ENCODE assay signal across 17 cellular contexts in the genomic region with DNA sequence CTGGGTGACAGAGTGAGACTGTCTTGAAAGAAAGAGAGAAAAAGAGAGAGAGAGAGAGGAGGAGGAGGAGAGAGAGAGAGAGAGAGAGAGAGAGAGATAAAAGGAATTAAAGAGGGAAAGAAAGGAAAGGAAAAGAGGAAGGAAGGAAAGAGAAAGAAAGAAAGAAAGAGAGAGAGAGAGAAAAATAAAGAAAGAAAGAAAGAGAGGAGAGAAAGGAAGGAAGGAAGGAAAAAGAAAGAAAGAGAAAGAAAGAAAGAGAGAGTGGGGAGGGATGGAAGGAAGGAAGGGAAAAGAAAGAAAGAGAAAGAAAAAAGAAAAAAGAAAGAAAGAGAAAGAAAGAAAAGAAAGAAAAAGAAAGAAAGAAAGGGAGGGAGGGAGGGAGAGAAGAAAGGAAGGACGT. TPM values are rescaled to one million over a fixed set of nuclear protein-coding genes. Genes with fewer than 3 reads are reported as not detected.
A peak's percentile ranks its signal among the peaks of the same experiment; 100 is the strongest.
DNase-seq lines count a peak whose midpoint lies in the region; ATAC-seq and TF ChIP-seq lines count a peak whose summit lies in the region.
"Had no signal": no experiment of that assay in that cellular context is flagged by ENCODE, and none has a peak within 500 bp of the region (broad histone marks: within the 10 kb centered on the region; RNA-seq: fewer than 3 reads in every experiment).

No MANE protein-coding gene starts in this region.

- no peaks in the 10 kb centered on the region for H3K9me3 Mint-ChIP-seq in activated CD4-positive, alpha-beta T cell treated with anti-CD3 and anti-CD28 coated beads, Interleukin-2, amount 10 ng/mL, durations not matched to agents 24 days and 14 days
- no peaks in the 10 kb centered on the region for H3K9me3 Mint-ChIP-seq in Calu3 (ENCODE audit: low read depth, unreplicated experiment)
- no peaks in the 10 kb centered on the region for H3K9me3 Mint-ChIP-seq in activated T-helper 2 cell treated with anti-CD3 and anti-CD28 coated beads, Interferon-gamma antibody, Interleukin-2, Interleukin-4, amounts not matched to agents 10 μg/mL and 5 μg/mL and 100 μg/mL, durations not matched to agents 14 hours and 24 hours and 36 hours
- H3K9me3 Mint-ChIP-seq in natural killer cell treated with Interleukin-12 subunit alpha and Interleukin-12 subunit beta and Interleukin-15 and Interleukin-18, amount 100 ng/mL, for 72 hours, result no peaks in the 10 kb centered on the region
- H3K9me3 Mint-ChIP-seq: CD8-positive, alpha-beta memory T cell; GM23338 had no signal

- peaks cover 52% of the 10 kb centered on the region for H3K27me3 Mint-ChIP-seq in activated CD4-positive, alpha-beta T cell treated with anti-CD3 and anti-CD28 coated beads, Interleukin-2, amount 10 ng/mL, durations not matched to agents 24 days and 14 days
- no peaks in the 10 kb centered on the region for H3K27me3 Mint-ChIP-seq in Calu3 (ENCODE audit: unreplicated experiment)
- H3K27me3 Mint-ChIP-seq in activated T-helper 2 cell treated with anti-CD3 and anti-CD28 coated beads, Interferon-gamma antibody, Interleukin-2, Interleukin-4, amounts not matched to agents 10 μg/mL and 5 μg/mL and 100 μg/mL, durations not matched to agents 14 hours and 24 hours and 36 hours (ENCODE audit: low read depth), result peaks cover 38% of the 10 kb centered on the region
- H3K27me3 Mint-ChIP-seq in natural killer cell treated with Interleukin-12 subunit alpha and Interleukin-12 subunit beta and Interleukin-15 and Interleukin-18, amount 100 ng/mL, for 72 hours, result peaks cover 17 to 26% of the 10 kb centered on the region in 2 donors

- intact Hi-C loops in activated CD4-positive, alpha-beta T cell treated with anti-CD3 and anti-CD28 coated beads, Interleukin-2, amount 10 ng/mL, durations not matched to agents 24 days and 14 days (cut with micrococcal nuclease), result no loop called here
- intact Hi-C loops in Calu3 (cut with micrococcal nuclease; ENCODE audit: unreplicated experiment), result no loop called here
- intact Hi-C loops in activated T-helper 2 cell treated with anti-CD3 and anti-CD28 coated beads, Interferon-gamma antibody, Interleukin-2, Interleukin-4, amounts not matched to agents 10 μg/mL and 5 μg/mL and 100 μg/mL, durations not matched to agents 14 hours and 24 hours and 36 hours (cut with micrococcal nuclease), result loop anchor here (5.0 kb wide), 1 partner anchor 86 kb away; no protein-coding TSS in a partner anchor

- DNase-seq in activated CD4-positive, alpha-beta T cell treated with anti-CD3 and anti-CD28 coated beads, Interleukin-2, amount 10 ng/mL, durations not matched to agents 24 days and 14 days, result no peak
- no peak for DNase-seq in activated CD4-positive, alpha-beta T cell treated with anti-CD3 and anti-CD28 coated beads, Interleukin-2, amount 50 U/mL, for 48 hours
- DNase-seq in Calu3, result no peak
- DNase-seq in activated T-helper 2 cell treated with anti-CD3 and anti-CD28 coated beads, Interferon-gamma antibody, Interleukin-2, Interleukin-4, amounts not matched to agents 10 μg/mL and 5 μg/mL and 100 μg/mL, durations not matched to agents 14 hours and 24 hours and 36 hours (ENCODE audit: low spot score), result no peak
- no peak for DNase-seq in natural killer cell treated with Interleukin-12 subunit alpha and Interleukin-12 subunit beta and Interleukin-15 and Interleukin-18, amount 100 ng/mL, for 72 hours (ENCODE audit: low spot score)
- DNase-seq in SW480 (ENCODE audit: low spot score), result no peak
- no peak for DNase-seq in SKM-1 treated with dmso at 0.1 percent for 144 hours (lab: John Stamatoyannopoulos, UW; ENCODE audit: unreplicated experiment)
- DNase-seq: NCI-H1417, NCI-H1930, NCI-H446 treated with DMSO at 0.1 percent for 48 hours, PC-3 had no signal

- peaks cover 10% of the 10 kb centered on the region for H3K4me1 Mint-ChIP-seq in activated CD4-positive, alpha-beta T cell treated with anti-CD3 and anti-CD28 coated beads, Interleukin-2, amount 10 ng/mL, durations not matched to agents 24 days and 14 days
- peaks cover 30% of the 10 kb centered on the region for H3K4me1 Mint-ChIP-seq in Calu3 (ENCODE audit: low read depth, unreplicated experiment)
- peaks cover 16% of the 10 kb centered on the region for H3K4me1 Mint-ChIP-seq in activated T-helper 2 cell treated with anti-CD3 and anti-CD28 coated beads, Interferon-gamma antibody, Interleukin-2, Interleukin-4, amounts not matched to agents 10 μg/mL and 5 μg/mL and 100 μg/mL, durations not matched to agents 14 hours and 24 hours and 36 hours (ENCODE audit: low read depth)
- peaks cover 5 to 13% of the 10 kb centered on the region in 2 donors for H3K4me1 Mint-ChIP-seq in natural killer cell treated with Interleukin-12 subunit alpha and Interleukin-12 subunit beta and Interleukin-15 and Interleukin-18, amount 100 ng/mL, for 72 hours (ENCODE audit: low read depth in 2 of 2)

- CTCF ChIA-PET in Calu3 (lab: Charles Lee), result no interaction called here

- no peak overlapping the region for H3K27ac Mint-ChIP-seq in activated CD4-positive, alpha-beta T cell treated with anti-CD3 and anti-CD28 coated beads, Interleukin-2, amount 10 ng/mL, durations not matched to agents 24 days and 14 days
- H3K27ac Mint-ChIP-seq in Calu3 (ENCODE audit: unreplicated experiment), result peak overlapping the region; percentile 9
- no peak overlapping the region for H3K27ac Mint-ChIP-seq in activated T-helper 2 cell treated with anti-CD3 and anti-CD28 coated beads, Interferon-gamma antibody, Interleukin-2, Interleukin-4, amounts not matched to agents 10 μg/mL and 5 μg/mL and 100 μg/mL, durations not matched to agents 14 hours and 24 hours and 36 hours
- no peak overlapping the region for H3K27ac Mint-ChIP-seq in natural killer cell treated with Interleukin-12 subunit alpha and Interleukin-12 subunit beta and Interleukin-15 and Interleukin-18, amount 100 ng/mL, for 72 hours
- H3K27ac Mint-ChIP-seq: GM23338 had no signal

- peak overlapping the region; percentile 68 for H3K4me3 Mint-ChIP-seq in activated CD4-positive, alpha-beta T cell treated with anti-CD3 and anti-CD28 coated beads, Interleukin-2, amount 10 ng/mL, durations not matched to agents 24 days and 14 days
- H3K4me3 Mint-ChIP-seq in Calu3 (ENCODE audit: low read depth, unreplicated experiment), result no peak overlapping the region
- peak overlapping the region; percentile 61 for H3K4me3 Mint-ChIP-seq in activated T-helper 2 cell treated with anti-CD3 and anti-CD28 coated beads, Interferon-gamma antibody, Interleukin-2, Interleukin-4, amounts not matched to agents 10 μg/mL and 5 μg/mL and 100 μg/mL, durations not matched to agents 14 hours and 24 hours and 36 hours (ENCODE audit: low read depth)
- H3K4me3 Mint-ChIP-seq in natural killer cell treated with Interleukin-12 subunit alpha and Interleukin-12 subunit beta and Interleukin-15 and Interleukin-18, amount 100 ng/mL, for 72 hours, result peak overlapping the region; percentile 43
- H3K4me3 Mint-ChIP-seq: GM23338 had no signal

- ATAC-seq in natural killer cell treated with Interleukin-12 subunit alpha and Interleukin-12 subunit beta and Interleukin-15 and Interleukin-18, amount 100 ng/mL, for 72 hours, result no peak
- no peak for ATAC-seq in HG02970 (IDR thresholded peaks at IDR 0.05; ENCODE audit: low FRiP score, unreplicated experiment)
- ATAC-seq: GM23338, HCT116, PC-3 had no signal

- no TSS peak for BruUV-seq in Calu3 (replicated peaks; lab: Mats Ljungman, UMichigan)

- no peak for TF ChIP-seq CTCF in Calu3 (IDR thresholded peaks at IDR 0.05; ENCODE audit: unreplicated experiment)

- no peaks in the 10 kb centered on the region for H3K36me3 Mint-ChIP-seq in activated CD4-positive, alpha-beta T cell treated with anti-CD3 and anti-CD28 coated beads, Interleukin-2, amount 10 ng/mL, durations not matched to agents 24 days and 14 days (ENCODE audit: low read depth)
- peaks cover 98% of the 10 kb centered on the region for H3K36me3 Mint-ChIP-seq in Calu3 (ENCODE audit: insufficient read depth, unreplicated experiment)
- H3K36me3 Mint-ChIP-seq in activated T-helper 2 cell treated with anti-CD3 and anti-CD28 coated beads, Interferon-gamma antibody, Interleukin-2, Interleukin-4, amounts not matched to agents 10 μg/mL and 5 μg/mL and 100 μg/mL, durations not matched to agents 14 hours and 24 hours and 36 hours (ENCODE audit: low read depth), result no peaks in the 10 kb centered on the region
- no peaks in the 10 kb centered on the region for H3K36me3 Mint-ChIP-seq in natural killer cell treated with Interleukin-12 subunit alpha and Interleukin-12 subunit beta and Interleukin-15 and Interleukin-18, amount 100 ng/mL, for 72 hours
- H3K36me3 Mint-ChIP-seq: CD8-positive, alpha-beta memory T cell had no signal

RNA-seq across cellular contexts. Expression of a gene that starts 29.8 kb away (rescaled TPM):
- total RNA-seq in activated CD4-positive, alpha-beta T cell treated with anti-CD3 and anti-CD28 coated beads, Interleukin-2, amount 10 ng/mL, durations not matched to agents 24 days and 14 days, result not detected in 2 replicates
- 35.9 and 51.2 TPM in 2 replicates for total RNA-seq in Calu3 (2022)
- 0.18 TPM in 1 of 2 replicates, not detected in the other for total RNA-seq in activated T-helper 2 cell treated with anti-CD3 and anti-CD28 coated beads, Interferon-gamma antibody, Interleukin-2, Interleukin-4, amounts not matched to agents 10 μg/mL and 5 μg/mL and 100 μg/mL, durations not matched to agents 14 hours and 24 hours and 36 hours
- total RNA-seq in natural killer cell treated with Interleukin-12 subunit alpha and Interleukin-12 subunit beta and Interleukin-15 and Interleukin-18, amount 100 ng/mL, for 72 hours, result not detected
- total RNA-seq: A172; CD8-positive, alpha-beta memory T cell; Daoy; PC-3 had no signal

RNA-seq across cellular contexts. Expression of a gene that starts 45.3 kb away (rescaled TPM):
- total RNA-seq in activated CD4-positive, alpha-beta T cell treated with anti-CD3 and anti-CD28 coated beads, Interleukin-2, amount 10 ng/mL, durations not matched to agents 24 days and 14 days, result 57.4 and 58.5 TPM in 2 replicates
- 50.6 and 67.6 TPM in 2 replicates for total RNA-seq in Calu3 (2022)
- 47.7 and 49.8 TPM in 2 replicates for total RNA-seq in activated T-helper 2 cell treated with anti-CD3 and anti-CD28 coated beads, Interferon-gamma antibody, Interleukin-2, Interleukin-4, amounts not matched to agents 10 μg/mL and 5 μg/mL and 100 μg/mL, durations not matched to agents 14 hours and 24 hours and 36 hours
- total RNA-seq in natural killer cell treated with Interleukin-12 subunit alpha and Interleukin-12 subunit beta and Interleukin-15 and Interleukin-18, amount 100 ng/mL, for 72 hours, result 10 to 100 TPM; 27.7 to 44.5 TPM

Comparison
In these comparisons a context has a peak if more than half of its experiments do, and no peak if none do; other contexts are left out.
1. RNA of a gene that starts 29.8 kb away (total RNA-seq): 35.9 to 51.2 TPM in Calu3; not detected in activated CD4-positive, alpha-beta T cell treated with anti-CD3 and anti-CD28 coated beads, Interleukin-2, amount 10 ng/mL, durations not matched to agents 24 days and 14 days, 0.18 TPM in activated T-helper 2 cell treated with anti-CD3 and anti-CD28 coated beads, Interferon-gamma antibody, Interleukin-2, Interleukin-4, amounts not matched to agents 10 μg/mL and 5 μg/mL and 100 μg/mL, durations not matched to agents 14 hours and 24 hours and 36 hours and not detected in natural killer cell treated with Interleukin-12 subunit alpha and Interleukin-12 subunit beta and Interleukin-15 and Interleukin-18, amount 100 ng/mL, for 72 hours; every median in the first group is over 10 times any median in the second.